ENCODE assay signal across 9 cellular contexts in genomic region chr2:5696741-5697521, GRCh38. TPM values are rescaled to one million over a fixed set of nuclear protein-coding genes. Genes with fewer than 3 reads are reported as not detected.
DNase-seq lines count a peak whose midpoint lies in the region; ATAC-seq, FAIRE-seq and TF ChIP-seq lines count a peak whose summit lies in the region.
"Had no signal": no experiment of that assay in that cellular context is flagged by ENCODE, and none has a peak within 500 bp of the region (broad histone marks: within the 10 kb centered on the region; RNA-seq: fewer than 3 reads in every experiment).

No MANE protein-coding gene starts in this region.

- H3K4me3 ChIP-seq in GM06990 (replicated peaks; ENCODE audit: low read depth, low read length), result no peak overlapping the region
- no peak overlapping the region for H3K4me3 ChIP-seq in PC-9
- no peak overlapping the region for H3K4me3 ChIP-seq in kidney (ENCODE audit: low read length in 2 of 2)

- H3F3A ChIP-seq in PC-9 (ENCODE audit: insufficient read depth, low read depth), result no peaks in the 10 kb centered on the region

- no peaks in the 10 kb centered on the region for H3K79me2 ChIP-seq in PC-9 (ENCODE audit: low read depth)

- intact Hi-C loops in PC-9 (cut with micrococcal nuclease; ENCODE audit: unreplicated experiment) (no loop called here), kidney (cut with DNase I) (no loop called here)

- TF ChIP-seq CTCF in GM06990 (IDR thresholded peaks at IDR 0.05; ENCODE audit: insufficient read depth, low read length, poor library complexity, severe bottlenecking), result no peak
- no peak for TF ChIP-seq CTCF in PC-9 (conservative IDR thresholded peaks at IDR 0.05)
- no peak for TF ChIP-seq CTCF in kidney (IDR thresholded peaks at IDR 0.05; ENCODE audit: borderline replicate concordance, extremely low read depth, insufficient read depth)

- no peaks in the 10 kb centered on the region for H3K9me2 ChIP-seq in PC-9 (ENCODE audit: insufficient read depth)

- H3K36me3 ChIP-seq in GM06990 (ENCODE audit: control insufficient read depth, insufficient read depth, low read length) (no peaks in the 10 kb centered on the region), PC-9 (ENCODE audit: low read depth) (no peaks in the 10 kb centered on the region), kidney (ENCODE audit: control insufficient read depth in 1 of 2, insufficient read depth in 2 of 2, low read length in 2 of 2) (no peaks in the 10 kb centered on the region)

- no peak overlapping the region for H2AFZ ChIP-seq in PC-9

- FAIRE-seq in kidney (lab: Jason Lieb, UNC), result no peak

- BruUV-seq in PC-9 (replicated peaks; lab: Mats Ljungman, UMichigan), result no TSS peak

- ATAC-seq in HG03045 (IDR thresholded peaks at IDR 0.05; ENCODE audit: unreplicated experiment) (no peak), HG03565 (IDR thresholded peaks at IDR 0.05; ENCODE audit: unreplicated experiment) (no peak)
- ATAC-seq: HCT116 had no signal

- no peaks in the 10 kb centered on the region for H3K27me3 ChIP-seq in GM06990 (replicated peaks; ENCODE audit: control insufficient read depth, insufficient read depth, low read length)
- no peaks in the 10 kb centered on the region; the same call in 1 of the 2 replicates for H3K27me3 ChIP-seq in PC-9 (ENCODE audit: insufficient read depth, low read depth)

- CTCF ChIA-PET in PC-9 (lab: Charles Lee), result no interaction called here

- H3K4me1 ChIP-seq in PC-9 (replicated peaks; ENCODE audit: insufficient read depth) (no peaks in the 10 kb centered on the region), kidney (ENCODE audit: control insufficient read depth in 1 of 2, insufficient read depth in 1 of 2, low read depth in 1 of 2, low read length in 2 of 2) (no peaks in the 10 kb centered on the region)

- H3K27ac ChIP-seq in PC-9 (no peak overlapping the region), kidney (ENCODE audit: low read depth in 2 of 2, low read length in 2 of 2) (no peak overlapping the region)

- POLR2A ChIA-PET in PC-9 (lab: Charles Lee; ENCODE audit: unreplicated experiment), result no interaction called here

- H3K9me3 ChIP-seq in PC-9 (ENCODE audit: insufficient read depth, low read depth) (no peaks in the 10 kb centered on the region), kidney (ENCODE audit: control insufficient read depth in 1 of 2, low read length in 2 of 2) (no peaks in the 10 kb centered on the region)

- no peak overlapping the region for H3K9ac ChIP-seq in kidney (ENCODE audit: low read length in 2 of 2)

- H4K20me1 ChIP-seq in PC-9 (ENCODE audit: insufficient read depth), result no peaks in the 10 kb centered on the region

- H3K4me2 ChIP-seq in PC-9, result no peak overlapping the region

- peak; percentile 70 for DNase-seq in GM06990 (ENCODE audit: extremely low read depth, insufficient read length)
- peak; percentile 69 for DNase-seq in NCI-H2171 treated with DMSO at 0.1 percent for 48 hours (lab: John Stamatoyannopoulos, UW)
- peak; percentile 15 for DNase-seq in fibroblast of peridontal ligament (ENCODE audit: extremely low read depth)
- peak; percentile 92 for DNase-seq in retina
- no peak for DNase-seq in PC-9
- DNase-seq in kidney, result no peak

RNA-seq across cellular contexts. Expression of gene SOX11, which starts 4.7 kb away (rescaled TPM):
- total RNA-seq in PC-9 (2021) (not detected in 2 replicates), kidney (0.22 TPM)
- polyA plus RNA-seq in kidney (ENCODE audit: insufficient read depth, low read depth, low replicate concordance), result not detected

Comparison
In these comparisons a context has a peak if more than half of its experiments do, and no peak if none do; other contexts are left out.
1. DNase-seq: peak in GM06990 (single experiment), NCI-H2171 treated with DMSO at 0.1 percent for 48 hours (single experiment), fibroblast of peridontal ligament (single experiment) and retina (single experiment); none in PC-9 (0 of 2) and kidney (single experiment).